ENCODE assay signal across 27 cellular contexts in genomic region chr2:217597681-217598080, GRCh38.
"Had no signal": no experiment of that assay in that cellular context is flagged by ENCODE, and none has a peak within 500 bp of the region (broad histone marks: within the 10 kb centered on the region; RNA-seq: fewer than 3 reads in every experiment).

No MANE protein-coding gene starts in this region.

- H3K27me3 ChIP-seq: colonic mucosa, dorsolateral prefrontal cortex, gastrocnemius medialis, gastroesophageal sphincter, heart left ventricle, heart right ventricle had no signal

- DNase-seq: colonic mucosa; cortex of kidney; dermis blood vessel endothelial cell; dorsolateral prefrontal cortex; effector CD4-positive, alpha-beta T cell; effector CD8-positive, alpha-beta T cell; effector memory CD4-positive, alpha-beta T cell; effector memory CD8-positive, alpha-beta T cell; endodermal cell; erythroblast; esophagus squamous epithelium; foreskin fibroblast; foreskin keratinocyte; foreskin melanocyte; gastrocnemius medialis; glutamatergic neuron; head of caudate nucleus; heart left ventricle; heart right ventricle had no signal

- H3K4me1 ChIP-seq: colonic mucosa, esophagus squamous epithelium, foreskin keratinocyte, gastrocnemius medialis, gastroesophageal sphincter had no signal

- H3K4me3 ChIP-seq: colonic mucosa, coronary artery, dorsolateral prefrontal cortex, esophagus squamous epithelium, gastrocnemius medialis, gastroesophageal sphincter, heart left ventricle, heart right ventricle had no signal

- H3K27ac ChIP-seq: colonic mucosa, coronary artery, dorsolateral prefrontal cortex, epithelial cell of prostate, esophagus squamous epithelium, foreskin keratinocyte, gastrocnemius medialis, gastroesophageal sphincter, heart left ventricle, heart right ventricle had no signal

- ATAC-seq: effector memory CD8-positive, alpha-beta T cell; esophagus mucosa; foreskin keratinocyte; gastrocnemius medialis; gastroesophageal sphincter; heart left ventricle; heart right ventricle had no signal

- H3K9me3 ChIP-seq: colonic mucosa, esophagus squamous epithelium, gastrocnemius medialis, gastroesophageal sphincter, heart left ventricle, heart right ventricle had no signal

- FAIRE-seq: colon, endometrium, endothelial cell of umbilical vein, frontal cortex had no signal

- H3K36me3 ChIP-seq: colonic mucosa, esophagus squamous epithelium, gastrocnemius medialis, gastroesophageal sphincter, heart left ventricle, heart right ventricle had no signal
